10 cellular contexts compared by ENCODE assay signal in genomic region chr3:149919509-149919908, GRCh38.
"Had no signal": no experiment of that assay in that cellular context is flagged by ENCODE, and none has a peak within 500 bp of the region (broad histone marks: within the 10 kb centered on the region; RNA-seq: fewer than 3 reads in every experiment).

No MANE protein-coding gene starts in this region.

- H3K4me1 ChIP-seq: HAP-1 had no signal

- H2AFZ ChIP-seq: GM23338 had no signal

- ATAC-seq: GM23338, HCT116 had no signal

- H3K9me3 Mint-ChIP-seq: GM23338, HFFc6 had no signal

- DNase-seq: H7, HFFc6, Karpas-422, KBM-7 had no signal

- H3K9me3 ChIP-seq: HAP-1 had no signal

- H3K4me3 Mint-ChIP-seq: GM23338, HFFc6 had no signal

- H3K4me1 Mint-ChIP-seq: GM23338 had no signal

- H3K4me2 ChIP-seq: GM23338, KMS-11 had no signal

- H3K9ac ChIP-seq: KMS-11 had no signal

- H3K4me3 ChIP-seq: GM23338, HAP-1 had no signal

- FAIRE-seq: H1, HTR-8/SVneo had no signal

- H3K27ac ChIP-seq: KMS-11 had no signal

- H3K27ac Mint-ChIP-seq: GM23338, HFFc6 had no signal
